Comparison of ENCODE assay signal across 13 cellular contexts in the genomic region with DNA sequence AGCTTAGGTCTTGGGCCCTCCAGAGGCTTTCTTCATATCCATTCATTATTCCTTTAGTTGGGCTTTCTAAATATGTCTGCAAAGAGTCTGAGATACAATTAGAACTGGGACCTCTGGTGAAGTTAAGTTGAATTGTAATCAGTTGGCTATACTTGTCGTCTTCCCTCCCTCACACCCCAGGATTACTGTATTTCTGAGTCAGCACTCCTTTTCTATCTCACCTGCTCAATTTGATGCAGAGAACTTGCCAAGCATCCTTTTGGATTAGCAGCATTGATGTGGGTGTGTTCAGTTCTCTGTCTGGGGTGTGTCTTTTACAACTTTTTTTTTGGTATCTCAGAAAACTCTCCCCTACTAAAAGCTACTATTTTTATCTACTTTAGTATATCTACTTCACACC. TPM values are rescaled to one million over a fixed set of nuclear protein-coding genes. Genes with fewer than 3 reads are reported as not detected.
DNase-seq lines count a peak whose midpoint lies in the region; ATAC-seq, FAIRE-seq and TF ChIP-seq lines count a peak whose summit lies in the region.
"Had no signal": no experiment of that assay in that cellular context is flagged by ENCODE, and none has a peak within 500 bp of the region (broad histone marks: within the 10 kb centered on the region; RNA-seq: fewer than 3 reads in every experiment).

No MANE protein-coding gene starts in this region.

- peaks cover 85% of the 10 kb centered on the region for H3K4me1 ChIP-seq in Caco-2
- peaks cover 24 to 61% of the 10 kb centered on the region in 2 experiments for H3K4me1 ChIP-seq in K562 (replicated peaks in 1 of 2; ENCODE audit: control insufficient read depth in 2 of 2, insufficient read depth in 2 of 2, low read length in 2 of 2)
- H3K4me1 ChIP-seq in iPS-20b (ENCODE audit: insufficient read depth, low read length): peaks cover 71% of the 10 kb centered on the region
- H3K4me1 ChIP-seq in skeletal muscle satellite cell (ENCODE audit: control insufficient read depth, insufficient read depth, low read length): peaks cover 62% of the 10 kb centered on the region

- H3K27ac ChIP-seq in K562 (ENCODE audit: extremely low read depth, low read depth, low read length) (no peak overlapping the region), iPS-20b (ENCODE audit: low read length) (peak overlapping the region; percentile 15)

- H3K36me3 ChIP-seq in Caco-2 (ENCODE audit: control insufficient read depth, insufficient read depth, low read length): no peaks in the 10 kb centered on the region
- peaks cover 7% of the 10 kb centered on the region; the same call in 1 of the 3 replicates for H3K36me3 ChIP-seq in K562 (ENCODE audit: control insufficient read depth, insufficient read depth, low read length)
- H3K36me3 ChIP-seq in iPS-20b (ENCODE audit: insufficient read depth, low read depth, low read length): no peaks in the 10 kb centered on the region
- H3K36me3 ChIP-seq in skeletal muscle satellite cell (ENCODE audit: insufficient read depth, low read length): peaks cover 3% of the 10 kb centered on the region

- H3K9me3 ChIP-seq in Caco-2 (no peaks in the 10 kb centered on the region), K562 (replicated peaks; ENCODE audit: control insufficient read depth, insufficient read depth, low read depth, low read length) (no peaks in the 10 kb centered on the region), iPS-20b (ENCODE audit: insufficient read depth, low read depth, low read length) (no peaks in the 10 kb centered on the region), skeletal muscle satellite cell (replicated peaks; ENCODE audit: low read length) (no peaks in the 10 kb centered on the region)

- H3K9me1 ChIP-seq in K562 (ENCODE audit: control insufficient read depth, insufficient read depth, low read length): no peaks in the 10 kb centered on the region

- TF ChIP-seq POLR2A in K562 (conservative IDR thresholded peaks at IDR 0.05): no peak

- H3K4me2 ChIP-seq in K562 (ENCODE audit: insufficient read depth, low read length) (no peak overlapping the region), skeletal muscle satellite cell (ENCODE audit: low read length) (peak overlapping the region; percentile 69)

- ATAC-seq in K562 (no peak), GM19324 (IDR thresholded peaks at IDR 0.05; ENCODE audit: low FRiP score, unreplicated experiment) (no peak), HG02588 (IDR thresholded peaks at IDR 0.05; ENCODE audit: unreplicated experiment) (no peak)

- peaks cover 65% of the 10 kb centered on the region for H4K20me1 ChIP-seq in K562 (replicated peaks; ENCODE audit: control insufficient read depth, insufficient read depth, low read length)

- TF ChIP-seq EP300 in K562 (IDR thresholded peaks at IDR 0.05; ENCODE audit: low read length): no peak

- intact Hi-C loops in Caco-2 (cut with micrococcal nuclease; ENCODE audit: unreplicated experiment): loop anchor here (5.0 kb wide), 1 partner anchor 801 kb away; the partner anchor contains the start of genes LPXN and ZFP91
- intact Hi-C loops in K562 (cut with micrococcal nuclease): no loop called here

- 8% methylated on average over 1 of the region's 1 CpG for WGBS in K562 (ENCODE audit: insufficient coverage, low coverage, missing lambda C conversion rate)

- no peak overlapping the region for H3K9ac ChIP-seq in K562 (ENCODE audit: insufficient read depth in 1 of 2, low read depth in 2 of 2, low read length in 2 of 2)
- H3K9ac ChIP-seq in iPS-20b (ENCODE audit: low read depth, low read length): no peak overlapping the region; the same call in 1 of the 2 replicates
- peak overlapping the region; percentile 40 for H3K9ac ChIP-seq in skeletal muscle satellite cell (ENCODE audit: low read depth, low read length)

- peaks cover 81% of the 10 kb centered on the region for H3K4me1 Mint-ChIP-seq in Caco-2 (ENCODE audit: low read depth, unreplicated experiment)

- no peaks in the 10 kb centered on the region for H3K27me3 Mint-ChIP-seq in Caco-2 (ENCODE audit: insufficient read depth, unreplicated experiment)

- DNase-seq in Caco-2: no peak
- no peak for DNase-seq in K562 (ENCODE audit: extremely low read depth in 1 of 4, low spot score in 3 of 4)
- no peak for DNase-seq in stimulated activated CD4-positive, alpha-beta T cell treated with anti-CD3 and anti-CD28 coated beads, Interleukin-2, amount 100 ng/mL, for 48 hours
- DNase-seq in HCEC 1CT: no peak
- DNase-seq: NCI-H146; stimulated activated CD4-positive, alpha-beta T cell treated with anti-CD3 and anti-CD28 coated beads, Interleukin-2, amount 100 ng/mL, for 24 hours had no signal

- CTCF ChIA-PET in Caco-2 (lab: Charles Lee) (interaction anchor here (1.6 to 4.6 kb wide), 3 partner anchors 11 to 24 kb away, joined by 4 to 54 read pairs (median 5); partner anchors contain the start of gene CTNND1), K562 (lab: Yijun Ruan, JAX; ENCODE audit: low intra/inter-chr PET ratio) (no interaction called here)

- H3K36me3 Mint-ChIP-seq in Caco-2 (ENCODE audit: insufficient read depth, unreplicated experiment): peaks cover 36% of the 10 kb centered on the region

- peaks cover 95% of the 10 kb centered on the region for H3K79me2 ChIP-seq in K562 (ENCODE audit: control insufficient read depth, insufficient read depth, low read length)

- FAIRE-seq in K562 (lab: Jason Lieb, UNC): no peak

- H2AFZ ChIP-seq in K562 (ENCODE audit: low read depth, low read length): no peak overlapping the region

- H3K9me3 Mint-ChIP-seq in Caco-2 (ENCODE audit: unreplicated experiment): no peaks in the 10 kb centered on the region
- H3K9me3 Mint-ChIP-seq: CD14-positive monocyte had no signal

- in situ Hi-C loops in K562 (cut with MboI): no loop called here

- BruUV-seq in Caco-2 (replicated peaks; lab: Mats Ljungman, UMichigan) (no TSS peak), K562 (replicated peaks; lab: Mats Ljungman, UMichigan) (no TSS peak)

- H3K4me3 ChIP-seq in Caco-2 (ENCODE audit: low read depth, low read length): no peak overlapping the region
- H3K4me3 ChIP-seq in K562: no peak overlapping the region
- no peak overlapping the region for H3K4me3 ChIP-seq in iPS-20b (ENCODE audit: low read length)
- no peak overlapping the region for H3K4me3 ChIP-seq in skeletal muscle satellite cell (ENCODE audit: low read length)

- H3K27me3 ChIP-seq in Caco-2 (replicated peaks; ENCODE audit: control insufficient read depth, insufficient read depth, low read length) (no peaks in the 10 kb centered on the region), K562 (ENCODE audit: control insufficient read depth in 2 of 2, insufficient read depth in 2 of 2, low read length in 2 of 2) (no peaks in the 10 kb centered on the region), iPS-20b (ENCODE audit: insufficient read depth, low read length) (no peaks in the 10 kb centered on the region), skeletal muscle satellite cell (ENCODE audit: control insufficient read depth, insufficient read depth, low read length) (no peaks in the 10 kb centered on the region)

- TF ChIP-seq RAD21 in K562 (CRISPR knock-in tag; conservative IDR thresholded peaks at IDR 0.05 in 1 of 2, IDR thresholded peaks at IDR 0.05 in 1 of 2): no peak

- H3K4me3 Mint-ChIP-seq in Caco-2 (ENCODE audit: unreplicated experiment): peak overlapping the region; percentile 54

- POLR2A ChIA-PET in Caco-2 (lab: Charles Lee): interaction anchor here (1.4 kb wide), 1 partner anchor 9 kb away, joined by 3 read pairs; no protein-coding TSS in a partner anchor
- POLR2A ChIA-PET in K562 (lab: Yijun Ruan, JAX): interaction anchor here (0.6 to 9.4 kb wide), 4 partner anchors 9 to 308 kb away, joined by 3 to 88 read pairs (median 4); partner anchors contain the start of gene CTNND1

- TF ChIP-seq CTCF in Caco-2 (IDR thresholded peaks at IDR 0.05; ENCODE audit: insufficient read depth in 1 of 2, low read depth in 1 of 2, low read length in 1 of 2, severe bottlenecking in 1 of 2, unreplicated experiment in 1 of 2) (no peak), K562 (IDR thresholded peaks at IDR 0.05 in 2 of 3, conservative IDR thresholded peaks at IDR 0.05 in 1 of 3; ENCODE audit: insufficient read depth in 2 of 3, low read depth in 1 of 3, low read length in 3 of 3) (no peak)

- peak overlapping the region; percentile 94 for H3K27ac Mint-ChIP-seq in Caco-2 (ENCODE audit: unreplicated experiment)

RNA-seq across cellular contexts. Expression of gene CTNND1, which starts 15.0 kb away (rescaled TPM):
- 223 and 225 TPM in 2 replicates for total RNA-seq in Caco-2 (2022)
- total RNA-seq in K562 (2011; cell fraction: chromatin; rRNA removed; ENCODE audit: low replicate concordance): 231 and 262 TPM in 2 replicates
- 84.4 and 84.7 TPM in 2 replicates for total RNA-seq in K562 (2011; cell fraction: nucleolus; rRNA removed)
- 126 and 154 TPM in 2 replicates for total RNA-seq in K562 (2011; cell fraction: nucleoplasm; rRNA removed)
- total RNA-seq in K562 (2014; rRNA removed): 38.2 and 48.9 TPM in 2 replicates
- 37.4 and 41.7 TPM in 2 replicates for total RNA-seq in K562 (2014; rRNA removed; fragmentation: Illumina TruSeq; extraction: Trizol)
- 41.5 and 43.3 TPM in 2 replicates for total RNA-seq in K562 (2015; rRNA removed; fragmentation: Illumina TruSeq; extraction: Trizol)
- 55.0 and 59.4 TPM in 2 replicates for total RNA-seq in K562 (2021)
- polyA plus RNA-seq in K562 (2011; rRNA removed): 74.0 and 84.2 TPM in 2 replicates
- polyA plus RNA-seq in K562 (2011; cell fraction: cytosol; rRNA removed): 57.8 and 67.2 TPM in 2 replicates
- 68.6 and 69.0 TPM in 2 replicates for polyA plus RNA-seq in K562 (2011; cell fraction: nucleus; rRNA removed)
- 35.7 and 45.2 TPM in 2 replicates for polyA plus RNA-seq in K562 (2012)
- 47.2 and 54.9 TPM in 2 replicates for polyA plus RNA-seq in K562 (2014; fragmentation: Illumina TruSeq; extraction: Trizol)
- polyA plus RNA-seq in K562 (2014; fragmentation: Nextera tagmentation; extraction: Ambion mirVana): 10 to 100 TPM; 11.1 to 23.8 TPM
- 33.6 and 36.8 TPM in 2 replicates for polyA plus RNA-seq in K562 (2014; rRNA removed)
- polyA minus RNA-seq in K562 (2011; rRNA and poly(A)+ RNA removed): 136 and 146 TPM in 2 replicates
- polyA minus RNA-seq in K562 (2011; cell fraction: cytosol; rRNA and poly(A)+ RNA removed): 61.1 and 105 TPM in 2 replicates
- polyA minus RNA-seq in K562 (2011; cell fraction: nucleus; rRNA and poly(A)+ RNA removed): 34.9 and 59.4 TPM in 2 replicates
- 76.2 and 79.9 TPM in 2 replicates for total RNA-seq in skeletal muscle satellite cell (2012; rRNA removed)

RNA-seq across cellular contexts. Expression of gene BTBD18, which starts 25.0 kb away (rescaled TPM):
- not detected in 2 replicates for total RNA-seq in Caco-2 (2022)
- not detected in 2 replicates for total RNA-seq in K562 (2011; cell fraction: chromatin; rRNA removed; ENCODE audit: low replicate concordance)
- not detected in 2 replicates for total RNA-seq in K562 (2011; cell fraction: nucleolus; rRNA removed)
- not detected in 2 replicates for total RNA-seq in K562 (2011; cell fraction: nucleoplasm; rRNA removed)
- total RNA-seq in K562 (2014; rRNA removed): not detected in 2 replicates
- not detected in 2 replicates for total RNA-seq in K562 (2014; rRNA removed; fragmentation: Illumina TruSeq; extraction: Trizol)
- total RNA-seq in K562 (2015; rRNA removed; fragmentation: Illumina TruSeq; extraction: Trizol): not detected in 2 replicates
- not detected in 2 replicates for total RNA-seq in K562 (2021)
- not detected in 2 replicates for polyA plus RNA-seq in K562 (2011; rRNA removed)
- not detected in 2 replicates for polyA plus RNA-seq in K562 (2011; cell fraction: cytosol; rRNA removed)
- polyA plus RNA-seq in K562 (2011; cell fraction: nucleus; rRNA removed): not detected in 2 replicates
- polyA plus RNA-seq in K562 (2012): 0.10 and 0.18 TPM in 2 replicates
- polyA plus RNA-seq in K562 (2014; fragmentation: Illumina TruSeq; extraction: Trizol): not detected in 2 replicates
- polyA plus RNA-seq in K562 (2014; fragmentation: Nextera tagmentation; extraction: Ambion mirVana): under 1 TPM in 1 of 2 experiments, not detected in 1; 0.06 TPM
- polyA plus RNA-seq in K562 (2014; rRNA removed): not detected in 2 replicates
- not detected in 2 replicates for polyA minus RNA-seq in K562 (2011; rRNA and poly(A)+ RNA removed)
- not detected in 2 replicates for polyA minus RNA-seq in K562 (2011; cell fraction: cytosol; rRNA and poly(A)+ RNA removed)
- not detected in 2 replicates for polyA minus RNA-seq in K562 (2011; cell fraction: nucleus; rRNA and poly(A)+ RNA removed)
- not detected in 2 replicates for total RNA-seq in skeletal muscle satellite cell (2012; rRNA removed)
- total RNA-seq: OCI-LY7, subcutaneous adipose tissue had no signal

RNA-seq across cellular contexts. Expression of gene SELENOH, which starts 35.3 kb away (rescaled TPM):
- total RNA-seq in Caco-2 (2022): 174 and 175 TPM in 2 replicates
- total RNA-seq in K562 (2011; cell fraction: chromatin; rRNA removed; ENCODE audit: low replicate concordance): 83.6 and 114 TPM in 2 replicates
- 79.0 and 105 TPM in 2 replicates for total RNA-seq in K562 (2011; cell fraction: nucleolus; rRNA removed)
- total RNA-seq in K562 (2011; cell fraction: nucleoplasm; rRNA removed): 100 and 130 TPM in 2 replicates
- total RNA-seq in K562 (2014; rRNA removed): 254 and 261 TPM in 2 replicates
- total RNA-seq in K562 (2014; rRNA removed; fragmentation: Illumina TruSeq; extraction: Trizol): 47.8 and 49.2 TPM in 2 replicates
- total RNA-seq in K562 (2015; rRNA removed; fragmentation: Illumina TruSeq; extraction: Trizol): 118 and 136 TPM in 2 replicates
- 194 and 216 TPM in 2 replicates for total RNA-seq in K562 (2021)
- polyA plus RNA-seq in K562 (2011; rRNA removed): 116 and 120 TPM in 2 replicates
- 130 and 220 TPM in 2 replicates for polyA plus RNA-seq in K562 (2011; cell fraction: cytosol; rRNA removed)
- 80.1 and 86.3 TPM in 2 replicates for polyA plus RNA-seq in K562 (2011; cell fraction: nucleus; rRNA removed)
- 164 and 181 TPM in 2 replicates for polyA plus RNA-seq in K562 (2012)
- 33.9 and 70.6 TPM in 2 replicates for polyA plus RNA-seq in K562 (2014; fragmentation: Illumina TruSeq; extraction: Trizol)
- 10 to 100 TPM; 16.6 to 39.5 TPM for polyA plus RNA-seq in K562 (2014; fragmentation: Nextera tagmentation; extraction: Ambion mirVana)
- polyA plus RNA-seq in K562 (2014; rRNA removed): 278 and 299 TPM in 2 replicates
- 18.6 and 22.8 TPM in 2 replicates for polyA minus RNA-seq in K562 (2011; rRNA and poly(A)+ RNA removed)
- 22.3 and 25.8 TPM in 2 replicates for polyA minus RNA-seq in K562 (2011; cell fraction: cytosol; rRNA and poly(A)+ RNA removed)
- polyA minus RNA-seq in K562 (2011; cell fraction: nucleus; rRNA and poly(A)+ RNA removed): 33.8 and 45.2 TPM in 2 replicates
- 92.4 and 108 TPM in 2 replicates for total RNA-seq in skeletal muscle satellite cell (2012; rRNA removed)
